Comparison of ENCODE assay signal across 11 cellular contexts in the genomic region with DNA sequence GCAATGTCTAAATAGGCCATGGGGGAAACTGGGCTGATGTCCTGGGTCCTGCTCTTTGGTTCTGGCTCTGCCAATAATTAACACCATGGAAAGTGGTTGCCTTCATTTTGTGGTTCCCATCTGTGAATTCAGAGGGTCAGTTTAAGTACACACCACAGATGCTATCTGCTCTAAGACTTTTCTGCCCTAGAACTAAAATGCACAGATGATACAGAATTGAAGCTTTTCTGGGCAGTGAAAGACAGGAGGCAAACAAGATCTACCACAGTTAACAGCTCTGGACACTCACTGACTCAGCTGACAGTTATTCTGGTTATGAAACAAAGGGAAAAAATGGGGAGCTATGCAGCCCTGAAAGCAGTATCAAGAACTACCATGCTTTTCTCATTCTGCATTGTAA. TPM values are rescaled to one million over a fixed set of nuclear protein-coding genes. Genes with fewer than 3 reads are reported as not detected.
DNase-seq lines count a peak whose midpoint lies in the region; ATAC-seq and TF ChIP-seq lines count a peak whose summit lies in the region.
"Had no signal": no experiment of that assay in that cellular context is flagged by ENCODE, and none has a peak within 500 bp of the region (broad histone marks: within the 10 kb centered on the region; RNA-seq: fewer than 3 reads in every experiment).

No MANE protein-coding gene starts in this region.

- H3K4me3 ChIP-seq in ACC112 (ENCODE audit: low read depth, low read length): peak overlapping the region; percentile 52
- H3K4me3 ChIP-seq in HAP-1: no peak overlapping the region
- no peak overlapping the region for H3K4me3 ChIP-seq in BE2C (ENCODE audit: low read depth, low read length)

- H2AFZ ChIP-seq in ACC112 (ENCODE audit: low read length, unreplicated experiment): no peak overlapping the region

- peak overlapping the region; percentile 88 for H3K27ac Mint-ChIP-seq in chondrocyte (ENCODE audit: unreplicated experiment)
- H3K27ac Mint-ChIP-seq: activated naive CD4-positive, alpha-beta T cell treated with anti-CD3 and anti-CD28 coated beads, Interleukin-2, amount 50 U/mL, for 72 hours; CD4-positive, CD25-positive, alpha-beta regulatory T cell had no signal

- H3K9me3 Mint-ChIP-seq in chondrocyte (ENCODE audit: low read depth): no peaks in the 10 kb centered on the region

- H3K4me3 Mint-ChIP-seq in chondrocyte (ENCODE audit: unreplicated experiment): no peak overlapping the region
- H3K4me3 Mint-ChIP-seq: CD4-positive, CD25-positive, alpha-beta regulatory T cell had no signal

- H3K79me2 ChIP-seq in ACC112 (ENCODE audit: control insufficient read depth, insufficient read depth, low read length, unreplicated experiment): peaks cover 92% of the 10 kb centered on the region

- H3K36me3 Mint-ChIP-seq in chondrocyte (ENCODE audit: low read depth): no peaks in the 10 kb centered on the region
- H3K36me3 Mint-ChIP-seq: activated naive CD4-positive, alpha-beta T cell treated with anti-CD3 and anti-CD28 coated beads, Interleukin-2, amount 50 U/mL, for 72 hours; CD4-positive, CD25-positive, alpha-beta regulatory T cell had no signal

- TF ChIP-seq CTCF in chondrocyte (IDR thresholded peaks at IDR 0.05) (peak; percentile 65), BE2C (IDR thresholded peaks at IDR 0.05; ENCODE audit: low read depth, low read length) (no peak)

- H3K27me3 ChIP-seq in ACC112 (ENCODE audit: insufficient read depth, low read length) (no peaks in the 10 kb centered on the region), HAP-1 (ENCODE audit: low read depth) (no peaks in the 10 kb centered on the region), BE2C (no peaks in the 10 kb centered on the region)

- H3K27ac ChIP-seq in ACC112 (ENCODE audit: low read depth, low read length): peak overlapping the region; percentile 83

- H3K9me3 ChIP-seq in HAP-1: no peaks in the 10 kb centered on the region
- no peaks in the 10 kb centered on the region for H3K9me3 ChIP-seq in BE2C

- DNase-seq in HPDE6-E6E7 (ENCODE audit: extremely low spot score) (peak; percentile 44), chondrocyte (ENCODE audit: low spot score) (no peak), left lobe of liver (ENCODE audit: low spot score) (no peak), GOT3 (lab: John Stamatoyannopoulos, UW) (no peak), HAP-1 (ENCODE audit: low spot score in 2 of 2) (no peak), BE2C (no peak)
- no peak for DNase-seq in activated T-cell treated with anti-CD3 and anti-CD28 coated beads, Interleukin-2, amount 50 U/mL, for 1 hour
- DNase-seq: CD4-positive, CD25-positive, alpha-beta regulatory T cell; NCI-H187 treated with DMSO at 0.1 percent for 48 hours had no signal

- peaks cover 67% of the 10 kb centered on the region for H3K4me1 ChIP-seq in ACC112 (ENCODE audit: control insufficient read depth, insufficient read depth, low read length, unreplicated experiment)
- H3K4me1 ChIP-seq in HAP-1: peaks cover 34% of the 10 kb centered on the region
- peaks cover 4% of the 10 kb centered on the region; the same call in 1 of the 2 replicates for H3K4me1 ChIP-seq in BE2C

- in situ Hi-C loops in HAP-1 (cut with MboI; ENCODE audit: low sequenced_read_pairs): no loop called here

- peaks cover 84% of the 10 kb centered on the region for H3K4me1 Mint-ChIP-seq in chondrocyte (ENCODE audit: low read depth)
- H3K4me1 Mint-ChIP-seq: CD4-positive, CD25-positive, alpha-beta regulatory T cell had no signal

- 0 out of 2 replicates have a peak, but pooled peaks cover 3% of the 10 kb centered on the region for H3K36me3 ChIP-seq in ACC112 (ENCODE audit: insufficient read depth, low read length)
- H3K36me3 ChIP-seq in HAP-1 (replicated peaks): no peaks in the 10 kb centered on the region
- no peaks in the 10 kb centered on the region for H3K36me3 ChIP-seq in BE2C

- ATAC-seq in left lobe of liver: peak; percentile 57
- ATAC-seq: activated naive CD4-positive, alpha-beta T cell treated with anti-CD3 and anti-CD28 coated beads, Interleukin-2, amount 50 U/mL, for 72 hours had no signal

- H3K27me3 Mint-ChIP-seq in chondrocyte (ENCODE audit: low read depth): no peaks in the 10 kb centered on the region
- H3K27me3 Mint-ChIP-seq: CD4-positive, CD25-positive, alpha-beta regulatory T cell had no signal

RNA-seq across cellular contexts. Expression of a gene that starts 37.3 kb away (rescaled TPM):
- total RNA-seq in chondrocyte: 111 to 192 TPM (median 119 TPM) in 3 replicates
- 26.2 TPM for total RNA-seq in left lobe of liver
- 12.2 TPM for polyA plus RNA-seq in BE2C (2012; ENCODE audit: insufficient read depth, insufficient read length, low read depth)
- total RNA-seq: CD4-positive, CD25-positive, alpha-beta regulatory T cell had no signal
- polyA plus RNA-seq: CD4-positive, CD25-positive, alpha-beta regulatory T cell had no signal
